Comparison of ENCODE assay signal across 19 cellular contexts in the genomic region with DNA sequence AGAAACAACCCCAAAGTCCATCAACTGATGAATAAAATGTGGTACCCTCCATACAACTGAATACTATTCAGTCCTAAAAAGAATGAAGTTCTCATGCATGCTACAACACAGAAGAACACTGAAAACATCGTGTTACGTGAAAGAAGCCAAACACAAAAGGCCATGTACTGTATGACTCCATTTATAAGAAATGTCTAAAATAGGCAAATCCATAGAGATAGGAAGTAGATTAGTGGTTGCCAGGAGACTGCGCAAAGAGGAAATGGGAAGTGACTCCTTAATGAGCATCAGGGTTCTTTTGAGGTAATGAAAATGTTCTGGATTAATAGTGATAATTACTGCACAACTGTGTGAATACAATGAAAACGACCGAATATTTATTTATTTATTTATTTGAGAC.
"Had no signal": no experiment of that assay in that cellular context is flagged by ENCODE, and none has a peak within 500 bp of the region (broad histone marks: within the 10 kb centered on the region; RNA-seq: fewer than 3 reads in every experiment).

No MANE protein-coding gene starts in this region.

- H3K27ac ChIP-seq: esophagus muscularis mucosa, gastroesophageal sphincter, lower lobe of right lung, neutrophil, parathyroid adenoma, thoracic aorta, upper lobe of left lung, WERI-Rb-1 had no signal

- H3K27ac Mint-ChIP-seq: activated naive CD8-positive, alpha-beta T cell treated with anti-CD3 and anti-CD28 coated beads for 36 hours; mesothelial cell of epicardium; stimulated activated naive B cell treated with anti-CD40 and anti-IgM and Interleukin-4, amounts not matched to agents 10 μg/mL and 1 μg/mL and 100 μg/mL, for 72 hours had no signal

- H3K36me3 Mint-ChIP-seq: mesothelial cell of epicardium; natural killer cell treated with Interleukin-12 subunit alpha and Interleukin-12 subunit beta and Interleukin-15 and Interleukin-18, amount 100 ng/mL, for 72 hours had no signal

- H3K36me3 ChIP-seq: esophagus muscularis mucosa, gastroesophageal sphincter, lower lobe of right lung, neutrophil, thoracic aorta, upper lobe of left lung, WERI-Rb-1 had no signal

- DNase-seq: activated CD4-positive, alpha-beta T cell treated with anti-CD3 and anti-CD28 coated beads for 1 hour; activated CD4-positive, alpha-beta T cell treated with anti-CD3 and anti-CD28 coated beads, Interleukin-2, amount 50 U/mL, for 4 hours; activated naive CD4-positive, alpha-beta T cell; activated naive CD8-positive, alpha-beta T cell treated with anti-CD3 and anti-CD28 coated beads for 36 hours; amniotic stem cell; effector CD8-positive, alpha-beta T cell; lower lobe of right lung; spleen; stimulated activated naive B cell treated with anti-CD40 and anti-IgM and Interleukin-4, amounts not matched to agents 10 μg/mL and 1 μg/mL and 100 μg/mL, for 72 hours; T1000; upper lobe of left lung; WERI-Rb-1 had no signal

- H3K4me1 ChIP-seq: parathyroid adenoma had no signal

- H3K4me3 Mint-ChIP-seq: activated naive CD8-positive, alpha-beta T cell treated with anti-CD3 and anti-CD28 coated beads for 36 hours; mesothelial cell of epicardium; natural killer cell treated with Interleukin-12 subunit alpha and Interleukin-12 subunit beta and Interleukin-15 and Interleukin-18, amount 100 ng/mL, for 72 hours; stimulated activated naive B cell treated with anti-CD40 and anti-IgM and Interleukin-4, amounts not matched to agents 10 μg/mL and 1 μg/mL and 100 μg/mL, for 72 hours had no signal

- H3K27me3 Mint-ChIP-seq: activated naive CD8-positive, alpha-beta T cell treated with anti-CD3 and anti-CD28 coated beads for 36 hours; natural killer cell treated with Interleukin-12 subunit alpha and Interleukin-12 subunit beta and Interleukin-15 and Interleukin-18, amount 100 ng/mL, for 72 hours; stimulated activated naive B cell treated with anti-CD40 and anti-IgM and Interleukin-4, amounts not matched to agents 10 μg/mL and 1 μg/mL and 100 μg/mL, for 72 hours had no signal

- H3K4me3 ChIP-seq: esophagus muscularis mucosa, gastroesophageal sphincter, lower lobe of right lung, spleen, thoracic aorta, upper lobe of left lung had no signal

- H3K9me3 ChIP-seq: esophagus muscularis mucosa, gastroesophageal sphincter, lower lobe of right lung, neutrophil, spleen, thoracic aorta, upper lobe of left lung had no signal

- H3K9me3 Mint-ChIP-seq: activated naive CD8-positive, alpha-beta T cell treated with anti-CD3 and anti-CD28 coated beads for 36 hours; mesothelial cell of epicardium; natural killer cell treated with Interleukin-12 subunit alpha and Interleukin-12 subunit beta and Interleukin-15 and Interleukin-18, amount 100 ng/mL, for 72 hours had no signal

- H3K27me3 ChIP-seq: esophagus muscularis mucosa, gastroesophageal sphincter, neutrophil, spleen, upper lobe of left lung had no signal

- H3K4me1 Mint-ChIP-seq: mesothelial cell of epicardium had no signal

- ATAC-seq: gastroesophageal sphincter; lower lobe of right lung; stimulated activated naive B cell treated with anti-CD40 and anti-IgM and Interleukin-4, amounts not matched to agents 10 μg/mL and 1 μg/mL and 100 μg/mL, for 72 hours had no signal
